ENCODE assay signal across 22 cellular contexts in the genomic region with DNA sequence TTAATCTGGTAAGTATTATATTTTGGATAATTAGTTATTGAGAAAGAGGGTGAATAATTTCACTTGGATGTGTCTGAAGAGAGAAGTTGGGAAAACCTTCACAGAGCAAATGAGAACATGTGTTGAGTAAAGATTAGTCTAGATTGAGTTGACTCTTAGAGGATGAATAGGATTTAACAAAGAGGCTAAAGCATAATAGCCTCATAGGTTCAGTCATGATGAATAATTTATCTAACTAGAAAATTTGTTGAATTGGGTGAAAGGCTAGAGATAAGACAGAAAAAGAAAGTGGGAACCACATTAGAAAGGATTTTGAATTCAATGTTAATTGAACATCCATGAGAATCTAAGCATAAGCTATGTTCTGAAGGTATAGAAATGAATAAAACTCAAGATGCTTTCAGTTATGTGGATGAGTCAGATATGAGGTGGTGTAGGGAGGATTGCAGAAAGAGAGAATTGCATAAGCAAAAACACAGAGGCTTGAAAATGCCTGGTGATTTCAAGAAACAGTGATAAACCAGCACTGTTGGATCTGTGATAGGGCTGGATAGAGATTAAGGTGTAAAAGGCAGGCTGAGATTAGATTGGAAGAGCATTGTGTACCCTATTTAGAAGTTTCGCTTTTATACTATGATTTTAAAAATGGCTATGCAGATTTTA.
DNase-seq lines count a peak whose midpoint lies in the region; ATAC-seq and TF ChIP-seq lines count a peak whose summit lies in the region.
"Had no signal": no experiment of that assay in that cellular context is flagged by ENCODE, and none has a peak within 500 bp of the region (broad histone marks: within the 10 kb centered on the region; RNA-seq: fewer than 3 reads in every experiment).

No MANE protein-coding gene starts in this region.

- peak; percentile 51 for DNase-seq in MCF 10A (ENCODE audit: unreplicated experiment)
- DNase-seq in breast epithelium (ENCODE audit: low spot score in 2 of 2), result no peak
- DNase-seq in hepatic stellate cell (ENCODE audit: low spot score), result peak; percentile 6
- peak; percentile 29 for DNase-seq in superior temporal gyrus (ENCODE audit: extremely low spot score)
- no peak for DNase-seq in nephron progenitor cell
- DNase-seq: activated naive CD4-positive, alpha-beta T cell treated with Interleukin-2 at 50 U/mL for 16 hours; brain microvascular endothelial cell; CD8-positive, alpha-beta memory T cell; DND-41; MM.1S; NCI-H187; NCI-H510A treated with DMSO at 0.1 percent for 48 hours; pancreas; SJCRH30; stimulated activated CD4-positive, alpha-beta T cell treated with anti-CD3 and anti-CD28 coated beads, Interleukin-2, amount 100 ng/mL, for 24 hours; T-helper 17 cell had no signal

- no peaks in the 10 kb centered on the region for H3K9me3 ChIP-seq in breast epithelium
- H3K9me3 ChIP-seq: pancreas, SJCRH30, vagina had no signal

- peaks cover 14% of the 10 kb centered on the region for H3K4me1 Mint-ChIP-seq in MCF 10A (ENCODE audit: insufficient read depth, unreplicated experiment)
- H3K4me1 Mint-ChIP-seq in activated T-helper 17 cell treated with anti-CD3 and anti-CD28 coated beads, Interleukin-2, amount 50 U/mL, for 72 hours, result no peaks in the 10 kb centered on the region
- peaks cover 21% of the 10 kb centered on the region for H3K4me1 Mint-ChIP-seq in nephron progenitor cell
- H3K4me1 Mint-ChIP-seq: CD8-positive, alpha-beta memory T cell; T-helper 17 cell had no signal

- H3K27ac ChIP-seq in breast epithelium, result no peak overlapping the region
- H3K27ac ChIP-seq: brain microvascular endothelial cell, pancreas, SJCRH30, vagina had no signal

- no peak overlapping the region for H3K4me3 Mint-ChIP-seq in MCF 10A (ENCODE audit: unreplicated experiment)
- H3K4me3 Mint-ChIP-seq in activated T-helper 17 cell treated with anti-CD3 and anti-CD28 coated beads, Interleukin-2, amount 50 U/mL, for 72 hours, result no peak overlapping the region
- no peak overlapping the region for H3K4me3 Mint-ChIP-seq in nephron progenitor cell
- H3K4me3 Mint-ChIP-seq: CD8-positive, alpha-beta memory T cell; dendritic cell treated with granulocyte-macrophage colony-stimulating factor and Interleukin-4, amounts not matched to agents 40 ng/mL and 50 ng/mL, for 4 days; T-helper 17 cell; WTC11 had no signal

- peak overlapping the region; percentile 7 for H3K27ac Mint-ChIP-seq in MCF 10A (ENCODE audit: low read depth, unreplicated experiment)
- no peak overlapping the region for H3K27ac Mint-ChIP-seq in activated T-helper 17 cell treated with anti-CD3 and anti-CD28 coated beads, Interleukin-2, amount 50 U/mL, for 72 hours
- no peak overlapping the region for H3K27ac Mint-ChIP-seq in nephron progenitor cell
- H3K27ac Mint-ChIP-seq: CD8-positive, alpha-beta memory T cell; dendritic cell treated with granulocyte-macrophage colony-stimulating factor and Interleukin-4, amounts not matched to agents 40 ng/mL and 50 ng/mL, for 4 days; T-helper 17 cell; WTC11 had no signal

- intact Hi-C loops in MCF 10A (cut with micrococcal nuclease), result no loop called here
- intact Hi-C loops in breast epithelium (cut with DNase I; ENCODE audit: low total_unique reads), result no loop called here

- BruUV-seq in MCF 10A (replicated peaks; lab: Mats Ljungman, UMichigan), result no TSS peak

- H3K27me3 ChIP-seq in breast epithelium, result no peaks in the 10 kb centered on the region
- H3K27me3 ChIP-seq: brain microvascular endothelial cell, pancreas, SJCRH30, vagina had no signal

- TF ChIP-seq CTCF in MCF 10A (IDR thresholded peaks at IDR 0.05; ENCODE audit: unreplicated experiment) (no peak), breast epithelium (IDR thresholded peaks at IDR 0.05) (no peak), nephron progenitor cell (IDR thresholded peaks at IDR 0.05) (no peak)

- H3K4me1 ChIP-seq in breast epithelium, result no peaks in the 10 kb centered on the region
- H3K4me1 ChIP-seq: pancreas, SJCRH30, vagina had no signal

- H3K36me3 ChIP-seq in breast epithelium, result no peaks in the 10 kb centered on the region
- H3K36me3 ChIP-seq: brain microvascular endothelial cell, pancreas, SJCRH30, vagina had no signal

- no peaks in the 10 kb centered on the region for H3K27me3 Mint-ChIP-seq in MCF 10A (ENCODE audit: insufficient read depth, unreplicated experiment)
- H3K27me3 Mint-ChIP-seq in activated T-helper 17 cell treated with anti-CD3 and anti-CD28 coated beads, Interleukin-2, amount 50 U/mL, for 72 hours, result no peaks in the 10 kb centered on the region
- H3K27me3 Mint-ChIP-seq in nephron progenitor cell (ENCODE audit: low read depth, poor library complexity), result no peaks in the 10 kb centered on the region
- H3K27me3 Mint-ChIP-seq: dendritic cell treated with granulocyte-macrophage colony-stimulating factor and Interleukin-4, amounts not matched to agents 40 ng/mL and 50 ng/mL, for 4 days; T-helper 17 cell had no signal

- H3K9me3 Mint-ChIP-seq in MCF 10A (ENCODE audit: unreplicated experiment) (no peaks in the 10 kb centered on the region), nephron progenitor cell (no peaks in the 10 kb centered on the region)
- H3K9me3 Mint-ChIP-seq in activated T-helper 17 cell treated with anti-CD3 and anti-CD28 coated beads, Interleukin-2, amount 50 U/mL, for 72 hours, result no peaks in the 10 kb centered on the region
- H3K9me3 Mint-ChIP-seq: WTC11 had no signal

- CTCF ChIA-PET in MCF 10A (lab: Yijun Ruan, JAX), result interaction anchor here (0.8 to 1.8 kb wide), 3 partner anchors 15 to 599 kb away, joined by 3 to 4 read pairs (median 4); no protein-coding TSS in a partner anchor

- POLR2A ChIA-PET in MCF 10A (lab: Yijun Ruan, JAX), result interaction anchor here (1.6 kb wide), 1 partner anchor 15 kb away, joined by 6 read pairs; no protein-coding TSS in a partner anchor

- no peak for TF ChIP-seq POLR2A in breast epithelium (IDR thresholded peaks at IDR 0.05)

- H3K36me3 Mint-ChIP-seq in MCF 10A (ENCODE audit: insufficient read depth, unreplicated experiment) (peaks cover 4% of the 10 kb centered on the region), nephron progenitor cell (ENCODE audit: low read depth) (no peaks in the 10 kb centered on the region)
- H3K36me3 Mint-ChIP-seq in activated T-helper 17 cell treated with anti-CD3 and anti-CD28 coated beads, Interleukin-2, amount 50 U/mL, for 72 hours (ENCODE audit: low read depth), result no peaks in the 10 kb centered on the region
- H3K36me3 Mint-ChIP-seq: WTC11 had no signal

- H3K4me3 ChIP-seq in breast epithelium, result no peak overlapping the region
- H3K4me3 ChIP-seq: pancreas, SJCRH30, vagina had no signal

- ATAC-seq in activated T-helper 17 cell treated with anti-CD3 and anti-CD28 coated beads, Interleukin-2, amount 50 U/mL, for 72 hours (replicated peaks), result peak; percentile 85
- no peak for ATAC-seq in GM21737 (IDR thresholded peaks at IDR 0.05; ENCODE audit: unreplicated experiment)
- no peak for ATAC-seq in HG02798 (IDR thresholded peaks at IDR 0.05; ENCODE audit: poor library complexity, unreplicated experiment)
- ATAC-seq: pancreas, T-helper 17 cell, WTC11 had no signal

Comparison
In these comparisons a context has a peak if more than half of its experiments do, and no peak if none do; other contexts are left out.
1. DNase-seq: peak in MCF 10A (single experiment), hepatic stellate cell (single experiment) and superior temporal gyrus (single experiment); none in breast epithelium (0 of 2) and nephron progenitor cell (single experiment).